Comparison of ENCODE assay signal across 19 cellular contexts in the genomic region with DNA sequence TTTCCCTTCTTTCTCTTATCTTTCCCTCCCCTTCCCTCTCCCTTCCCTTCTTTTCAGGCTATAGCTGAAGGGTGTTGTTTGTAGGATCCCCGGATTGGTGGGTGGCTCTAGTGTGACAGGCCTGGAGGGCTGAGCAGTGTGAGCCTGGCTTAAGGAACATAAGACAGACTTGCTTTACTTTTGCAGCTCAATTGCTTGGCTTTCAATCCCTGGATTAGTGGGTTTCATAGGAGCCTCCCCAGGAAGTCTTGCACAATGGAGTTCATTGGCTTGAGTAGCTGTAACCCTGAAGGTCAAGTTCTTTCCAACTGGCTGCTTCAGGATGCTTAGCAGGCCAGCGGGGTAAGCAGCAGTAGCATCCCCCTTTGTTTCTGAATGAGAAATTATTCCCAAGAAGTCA.
DNase-seq lines count a peak whose midpoint lies in the region; ATAC-seq and TF ChIP-seq lines count a peak whose summit lies in the region.
"Had no signal": no experiment of that assay in that cellular context is flagged by ENCODE, and none has a peak within 500 bp of the region (broad histone marks: within the 10 kb centered on the region; RNA-seq: fewer than 3 reads in every experiment).

No MANE protein-coding gene starts in this region.

- no peaks in the 10 kb centered on the region for H3K79me1 ChIP-seq in trophoblast cell (ENCODE audit: low read length)

- H3K4me3 ChIP-seq in adipocyte (ENCODE audit: low read length) (no peak overlapping the region), gastroesophageal sphincter (no peak overlapping the region), trophoblast cell (ENCODE audit: low read depth, low read length) (no peak overlapping the region)
- H3K4me3 ChIP-seq: gastrocnemius medialis, GM12878, GM23248, thoracic aorta had no signal

- no peak overlapping the region for H2AK5ac ChIP-seq in trophoblast cell (ENCODE audit: low read length)

- WGBS in gastroesophageal sphincter (ENCODE audit: low coverage in 1 of 2), 2 donors = 50 to 100% methylated on average over 1 to 2 of the region's 2 CpGs
- no CpG with 5 or more reads among the region's 2 CpGs for WGBS in trophoblast cell (ENCODE audit: extremely low coverage, insufficient coverage, insufficient read length)

- no peak overlapping the region for H3K18ac ChIP-seq in trophoblast cell (ENCODE audit: low read length)

- no peak overlapping the region for H4K12ac ChIP-seq in trophoblast cell (ENCODE audit: low read depth, low read length)

- peak overlapping the region; percentile 20 for H3K4me3 Mint-ChIP-seq in nephron progenitor cell
- no peak overlapping the region for H3K4me3 Mint-ChIP-seq in stimulated activated naive CD8-positive, alpha-beta T cell treated with anti-CD3 and anti-CD28 coated beads, Interleukin-15, amount 100 ng/mL, for 72 hours
- H3K4me3 Mint-ChIP-seq in activated CD4-positive, alpha-beta memory T cell treated with anti-CD3 and anti-CD28 coated beads for 36 hours = no peak overlapping the region
- H3K4me3 Mint-ChIP-seq: activated CD4-positive, alpha-beta memory T cell treated with anti-CD3 and anti-CD28 coated beads, Interleukin-2, amount 10 ng/mL, durations not matched to agents 7 days and 5 days; activated naive CD8-positive, alpha-beta T cell treated with anti-CD3 and anti-CD28 coated beads, Interleukin-2, amount 10 ng/mL, durations not matched to agents 7 days and 5 days had no signal

- H3K27me3 Mint-ChIP-seq in nephron progenitor cell (ENCODE audit: low read depth, poor library complexity) = peaks cover 8% of the 10 kb centered on the region
- H3K27me3 Mint-ChIP-seq in stimulated activated naive CD8-positive, alpha-beta T cell treated with anti-CD3 and anti-CD28 coated beads, Interleukin-15, amount 100 ng/mL, for 72 hours = peaks cover 75% of the 10 kb centered on the region
- H3K27me3 Mint-ChIP-seq in activated CD4-positive, alpha-beta memory T cell treated with anti-CD3 and anti-CD28 coated beads for 36 hours = peaks cover 33% of the 10 kb centered on the region

- H3K4me2 ChIP-seq in trophoblast cell (ENCODE audit: low read length) = no peak overlapping the region

- no peak overlapping the region for H4K91ac ChIP-seq in trophoblast cell (ENCODE audit: low read depth, low read length)

- TF ChIP-seq EP300 in gastroesophageal sphincter (IDR thresholded peaks at IDR 0.05) = no peak

- intact Hi-C loops in activated CD4-positive, alpha-beta memory T cell treated with anti-CD3 and anti-CD28 coated beads for 36 hours (cut with micrococcal nuclease) = no loop called here

- CTCF ChIA-PET in activated CD4-positive, alpha-beta memory T cell treated with anti-CD3 and anti-CD28 coated beads for 36 hours (lab: Charles Lee) = no interaction called here

- peak overlapping the region; percentile 87 for H3K27ac Mint-ChIP-seq in nephron progenitor cell
- H3K27ac Mint-ChIP-seq in stimulated activated naive CD8-positive, alpha-beta T cell treated with anti-CD3 and anti-CD28 coated beads, Interleukin-15, amount 100 ng/mL, for 72 hours = no peak overlapping the region
- H3K27ac Mint-ChIP-seq in activated CD4-positive, alpha-beta memory T cell treated with anti-CD3 and anti-CD28 coated beads for 36 hours = no peak overlapping the region
- H3K27ac Mint-ChIP-seq: activated CD4-positive, alpha-beta memory T cell treated with anti-CD3 and anti-CD28 coated beads, Interleukin-2, amount 10 ng/mL, durations not matched to agents 7 days and 5 days; activated naive CD8-positive, alpha-beta T cell treated with anti-CD3 and anti-CD28 coated beads, Interleukin-2, amount 10 ng/mL, durations not matched to agents 7 days and 5 days had no signal

- no peak overlapping the region for H2BK120ac ChIP-seq in trophoblast cell (ENCODE audit: insufficient read depth, low read length, poor library complexity)

- TF ChIP-seq CTCF in gastroesophageal sphincter (IDR thresholded peaks at IDR 0.05) = no peak
- TF ChIP-seq CTCF in nephron progenitor cell (IDR thresholded peaks at IDR 0.05) = no peak

- H3K9me3 ChIP-seq in adipocyte (ENCODE audit: control insufficient read depth, low read length) (peaks cover 4% of the 10 kb centered on the region), gastroesophageal sphincter (peaks cover 0 to 10% (median 0%) of the 10 kb centered on the region in 3 donors), trophoblast cell (ENCODE audit: insufficient read depth, low read depth, low read length) (peaks cover 2% of the 10 kb centered on the region)
- H3K9me3 ChIP-seq: gastrocnemius medialis, thoracic aorta had no signal

- H3K9ac ChIP-seq in adipocyte (ENCODE audit: low read length) (no peak overlapping the region), trophoblast cell (ENCODE audit: low read length) (no peak overlapping the region)
- H3K9ac ChIP-seq: GM23248 had no signal

- H3K36me3 Mint-ChIP-seq in nephron progenitor cell (ENCODE audit: low read depth) = peaks cover 6% of the 10 kb centered on the region
- no peaks in the 10 kb centered on the region for H3K36me3 Mint-ChIP-seq in activated CD4-positive, alpha-beta memory T cell treated with anti-CD3 and anti-CD28 coated beads for 36 hours
- H3K36me3 Mint-ChIP-seq: activated naive CD8-positive, alpha-beta T cell treated with anti-CD3 and anti-CD28 coated beads, Interleukin-2, amount 10 ng/mL, durations not matched to agents 7 days and 5 days had no signal

- peaks cover 78% of the 10 kb centered on the region for H3K4me1 Mint-ChIP-seq in nephron progenitor cell
- peaks cover 9% of the 10 kb centered on the region for H3K4me1 Mint-ChIP-seq in stimulated activated naive CD8-positive, alpha-beta T cell treated with anti-CD3 and anti-CD28 coated beads, Interleukin-15, amount 100 ng/mL, for 72 hours
- H3K4me1 Mint-ChIP-seq in activated CD4-positive, alpha-beta memory T cell treated with anti-CD3 and anti-CD28 coated beads for 36 hours (ENCODE audit: low read depth) = no peaks in the 10 kb centered on the region

- TF ChIP-seq POLR2A in gastroesophageal sphincter (IDR thresholded peaks at IDR 0.05) = no peak

- peak; percentile 5 for DNase-seq in HCEC 1CT
- DNase-seq in adipocyte (ENCODE audit: low read depth) = peak; percentile 65
- no peak for DNase-seq in nephron progenitor cell
- no peak for DNase-seq in NCI-H2227 treated with DMSO at 0.1 percent for 48 hours (lab: John Stamatoyannopoulos, UW)
- DNase-seq in trophoblast cell = no peak
- DNase-seq in stimulated activated naive CD8-positive, alpha-beta T cell treated with anti-CD3 and anti-CD28 coated beads, Interleukin-15, amount 100 ng/mL, for 72 hours = no peak
- no peak for DNase-seq in activated CD4-positive, alpha-beta memory T cell treated with anti-CD3 and anti-CD28 coated beads for 36 hours
- DNase-seq: activated CD4-positive, alpha-beta memory T cell treated with anti-CD3 and anti-CD28 coated beads, Interleukin-2, amount 10 ng/mL, durations not matched to agents 7 days and 5 days; activated naive CD8-positive, alpha-beta T cell treated with anti-CD3 and anti-CD28 coated beads, Interleukin-2, amount 10 ng/mL, durations not matched to agents 7 days and 5 days; activated T-cell treated with anti-CD3 and anti-CD28 coated beads, Interleukin-2, amount 50 U/mL, for 48 hours; gastrocnemius medialis; GM23248; NCI-H1930; NCI-H526 treated with DMSO at 0.1 percent for 48 hours; small intestine had no signal

- POLR2A ChIA-PET in activated CD4-positive, alpha-beta memory T cell treated with anti-CD3 and anti-CD28 coated beads for 36 hours (lab: Charles Lee) = no interaction called here

- H3K4ac ChIP-seq in trophoblast cell (ENCODE audit: low read depth, low read length) = no peak overlapping the region

- H3K79me2 ChIP-seq in trophoblast cell (ENCODE audit: control insufficient read depth, insufficient read depth, low read length, poor library complexity) = peaks cover 3% of the 10 kb centered on the region

- H3K27me3 ChIP-seq in adipocyte (replicated peaks; ENCODE audit: control insufficient read depth, insufficient read depth, low read length) = peaks cover 10% of the 10 kb centered on the region
- peaks cover 62% of the 10 kb centered on the region for H3K27me3 ChIP-seq in gastroesophageal sphincter
- H3K27me3 ChIP-seq in trophoblast cell (ENCODE audit: insufficient read depth, low read length) = no peaks in the 10 kb centered on the region

- peaks cover 12% of the 10 kb centered on the region for H3K9me3 Mint-ChIP-seq in nephron progenitor cell
- H3K9me3 Mint-ChIP-seq in stimulated activated naive CD8-positive, alpha-beta T cell treated with anti-CD3 and anti-CD28 coated beads, Interleukin-15, amount 100 ng/mL, for 72 hours = peaks cover 0 to 4% of the 10 kb centered on the region in 2 donors
- H3K9me3 Mint-ChIP-seq in activated CD4-positive, alpha-beta memory T cell treated with anti-CD3 and anti-CD28 coated beads for 36 hours = no peaks in the 10 kb centered on the region
- H3K9me3 Mint-ChIP-seq: activated CD4-positive, alpha-beta memory T cell treated with anti-CD3 and anti-CD28 coated beads, Interleukin-2, amount 10 ng/mL, durations not matched to agents 7 days and 5 days; activated naive CD8-positive, alpha-beta T cell treated with anti-CD3 and anti-CD28 coated beads, Interleukin-2, amount 10 ng/mL, durations not matched to agents 7 days and 5 days had no signal

- H3K14ac ChIP-seq in trophoblast cell (ENCODE audit: low read length) = no peak overlapping the region

- no peak overlapping the region for H3K27ac ChIP-seq in gastroesophageal sphincter
- no peak overlapping the region for H3K27ac ChIP-seq in trophoblast cell (ENCODE audit: low read depth, low read length)
- H3K27ac ChIP-seq: gastrocnemius medialis, GM23248, thoracic aorta had no signal

- no peak overlapping the region for H2BK5ac ChIP-seq in trophoblast cell (ENCODE audit: low read depth, low read length, poor library complexity)

- no peak overlapping the region for H2BK12ac ChIP-seq in trophoblast cell (ENCODE audit: low read length)

- H3K36me3 ChIP-seq in adipocyte (ENCODE audit: control insufficient read depth, insufficient read depth, low read length, severe bottlenecking) (no peaks in the 10 kb centered on the region), gastroesophageal sphincter (no peaks in the 10 kb centered on the region), trophoblast cell (ENCODE audit: control insufficient read depth in 1 of 2, insufficient read depth in 2 of 2, low read length in 2 of 2) (no peaks in the 10 kb centered on the region)
- H3K36me3 ChIP-seq: gastrocnemius medialis, thoracic aorta had no signal

- peak; percentile 32 for ATAC-seq in gastroesophageal sphincter
- no peak for ATAC-seq in stimulated activated naive CD8-positive, alpha-beta T cell treated with anti-CD3 and anti-CD28 coated beads, Interleukin-15, amount 100 ng/mL, for 72 hours
- ATAC-seq: GM12878, SK-N-SH treated with all-trans-retinoic acid at 6 μM for 48 hours had no signal

- H3K4me1 ChIP-seq in adipocyte (ENCODE audit: control insufficient read depth, insufficient read depth, low read length) (peaks cover 6% of the 10 kb centered on the region), gastroesophageal sphincter (no peaks in the 10 kb centered on the region), trophoblast cell (ENCODE audit: control insufficient read depth in 1 of 2, insufficient read depth in 2 of 2, low read length in 2 of 2) (no peaks in the 10 kb centered on the region)
- H3K4me1 ChIP-seq: gastrocnemius medialis had no signal

- H3K23ac ChIP-seq in trophoblast cell (ENCODE audit: low read length) = no peak overlapping the region

- no peak overlapping the region for H4K8ac ChIP-seq in trophoblast cell (ENCODE audit: low read depth, low read length)

- no peak overlapping the region for H2AFZ ChIP-seq in trophoblast cell (ENCODE audit: insufficient read depth, low read length, poor library complexity)
- H2AFZ ChIP-seq: GM23248 had no signal

Comparison
In these comparisons a context has a peak if more than half of its experiments do, and no peak if none do; other contexts are left out.
1. DNase-seq: peak in HCEC 1CT (single experiment) and adipocyte (single experiment); none in nephron progenitor cell (single experiment), NCI-H2227 treated with DMSO at 0.1 percent for 48 hours (single experiment), trophoblast cell (0 of 2), stimulated activated naive CD8-positive, alpha-beta T cell treated with anti-CD3 and anti-CD28 coated beads, Interleukin-15, amount 100 ng/mL, for 72 hours (0 of 2) and activated CD4-positive, alpha-beta memory T cell treated with anti-CD3 and anti-CD28 coated beads for 36 hours (single experiment).